ENCODE assay signal across 8 cellular contexts in the genomic region with DNA sequence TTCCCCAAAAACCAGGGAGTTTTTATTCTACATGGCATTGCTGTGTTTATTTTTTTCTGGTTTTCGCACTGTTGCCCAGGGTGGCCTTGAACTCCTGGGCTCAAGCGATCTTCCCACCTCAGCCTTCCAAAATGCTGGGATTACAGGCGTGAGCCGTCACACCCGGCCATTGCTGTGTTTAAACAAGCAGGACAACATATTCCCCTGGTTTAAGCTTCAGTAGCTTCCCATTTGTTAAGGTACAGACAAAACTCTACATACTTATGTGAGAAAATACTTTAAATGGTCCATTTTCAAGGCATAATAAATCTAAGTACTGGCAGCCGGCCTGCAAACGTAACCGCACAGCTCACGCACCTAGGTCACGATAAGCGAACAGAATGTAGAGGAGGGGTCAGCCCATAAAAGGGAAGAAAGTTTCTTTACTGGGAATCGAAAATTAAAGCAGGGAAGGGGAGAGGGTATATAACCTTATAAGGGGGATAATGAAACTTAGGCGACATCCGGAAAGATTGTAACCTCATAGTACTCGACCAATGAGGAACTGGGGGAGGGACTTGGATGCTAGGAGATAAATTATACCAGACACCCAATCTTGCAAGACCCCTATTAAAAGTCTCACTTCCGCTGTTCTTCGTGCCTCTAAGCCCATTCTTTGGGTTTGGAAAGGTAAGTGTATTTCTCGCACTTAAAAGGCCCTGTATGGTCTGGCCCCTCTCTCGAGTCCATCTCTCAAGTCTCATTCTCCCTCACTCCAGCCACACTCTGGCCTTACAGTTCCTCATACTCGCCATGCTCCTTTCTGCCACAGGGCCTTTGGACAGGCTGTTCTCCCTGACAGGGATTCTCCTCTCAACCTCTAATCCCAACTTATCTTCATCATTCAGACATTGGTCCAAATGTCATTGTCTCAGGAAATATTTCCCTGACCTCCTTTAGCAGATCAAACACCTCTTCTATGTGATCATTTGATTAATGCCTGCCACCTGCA. TPM values are rescaled to one million over a fixed set of nuclear protein-coding genes. Genes with fewer than 3 reads are reported as not detected.
DNase-seq lines count a peak whose midpoint lies in the region; ATAC-seq and TF ChIP-seq lines count a peak whose summit lies in the region.

No MANE protein-coding gene starts in this region.

- POLR2A ChIA-PET in RWPE1 (lab: Yijun Ruan, JAX; ENCODE audit: low non-redundant PET), result interaction anchor here (0.6 to 1.5 kb wide), 3 partner anchors 11 to 80 kb away, joined by 3 to 7 read pairs (median 3); partner anchors contain the start of gene RAD51C

- peak overlapping the region; percentile 57 for H3K4me3 ChIP-seq in GM12865 (ENCODE audit: low read depth, low read length)
- H3K4me3 ChIP-seq in esophagus squamous epithelium, result peak overlapping the region; percentile 12 to 61 (median 47)
- peak overlapping the region; percentile 12 to 32 for H3K4me3 ChIP-seq in prostate gland

- ATAC-seq in GM18858 (IDR thresholded peaks at IDR 0.05; ENCODE audit: unreplicated experiment) (no peak), GM21447 (IDR thresholded peaks at IDR 0.05; ENCODE audit: unreplicated experiment) (no peak), HG03135 (IDR thresholded peaks at IDR 0.05; ENCODE audit: unreplicated experiment) (no peak)

- intact Hi-C loops in esophagus squamous epithelium (cut with DNase I), result no loop called here
- intact Hi-C loops in prostate gland (cut with DNase I), result loop anchor here (10.0 kb wide), 1 partner anchor 118 kb away; the partner anchor contains the start of gene MTMR4

- H3K36me3 ChIP-seq in esophagus squamous epithelium (no peaks in the 10 kb centered on the region), prostate gland (no peaks in the 10 kb centered on the region)

- peaks cover 0 to 14% (median 0%) of the 10 kb centered on the region in 3 donors for H3K4me1 ChIP-seq in esophagus squamous epithelium
- H3K4me1 ChIP-seq in prostate gland (replicated peaks), result no peaks in the 10 kb centered on the region

- DNase-seq in GM12865 (ENCODE audit: low read depth) (no peak), RWPE1 (ENCODE audit: low spot score) (no peak), esophagus squamous epithelium (lab: John Stamatoyannopoulos, UW) (no peak), prostate gland (ENCODE audit: low spot score) (no peak), Kasumi-1 (lab: John Stamatoyannopoulos, UW) (no peak)

- CTCF ChIA-PET in RWPE1 (lab: Yijun Ruan, JAX), result interaction anchor here (0.5 to 1.2 kb wide), 6 partner anchors 27 to 118 kb away, joined by 3 to 11 read pairs (median 3); no protein-coding TSS in a partner anchor

- H3K27ac ChIP-seq in RWPE1, result peak overlapping the region; percentile 73
- H3K27ac ChIP-seq in esophagus squamous epithelium, result peak overlapping the region; percentile 63 to 87 (median 78)
- peak overlapping the region; percentile 80 to 84 for H3K27ac ChIP-seq in prostate gland

- H3K9me3 ChIP-seq in esophagus squamous epithelium (no peaks in the 10 kb centered on the region), prostate gland (no peaks in the 10 kb centered on the region)

- TF ChIP-seq POLR2A in esophagus squamous epithelium (IDR thresholded peaks at IDR 0.05) (no peak), prostate gland (IDR thresholded peaks at IDR 0.05) (no peak)

- TF ChIP-seq CTCF in GM12865 (IDR thresholded peaks at IDR 0.05; ENCODE audit: insufficient read depth, low read depth, low read length, missing control alignments) (no peak), RWPE1 (conservative IDR thresholded peaks at IDR 0.05; ENCODE audit: low read depth) (no peak), esophagus squamous epithelium (IDR thresholded peaks at IDR 0.05) (no peak), prostate gland (IDR thresholded peaks at IDR 0.05) (no peak)

- WGBS in esophagus squamous epithelium, 2 donors, result 76 to 84% methylated on average over 20 of the region's 20 CpGs
- 56% methylated on average over 20 of the region's 20 CpGs for WGBS in prostate gland

- H3K27me3 ChIP-seq in esophagus squamous epithelium (no peaks in the 10 kb centered on the region), prostate gland (replicated peaks; ENCODE audit: insufficient read depth) (no peaks in the 10 kb centered on the region)

RNA-seq across cellular contexts. Expression of gene TEX14, which starts 59.2 kb away (rescaled TPM):
- total RNA-seq in esophagus squamous epithelium (under 1 TPM in 2 of 4 donors, not detected in 2; 0.13 to 0.19 TPM), prostate gland (10 to 100 TPM in 1 of 2 donors, under 1 TPM in 1; 0.50 to 14.3 TPM)

RNA-seq across cellular contexts. Expression of gene RAD51C, which starts 59.8 kb away (rescaled TPM):
- total RNA-seq in esophagus squamous epithelium, result 10 to 100 TPM; 11.6 to 19.2 (median 14.6) TPM
- 10 to 100 TPM; 30.4 to 32.5 TPM for total RNA-seq in prostate gland
